29 cellular contexts compared by ENCODE assay signal in genomic region chr1:41350055-41350378, GRCh38. TPM values are rescaled to one million over a fixed set of nuclear protein-coding genes. Genes with fewer than 3 reads are reported as not detected.
"Had no signal": no experiment of that assay in that cellular context is flagged by ENCODE, and none has a peak within 500 bp of the region (broad histone marks: within the 10 kb centered on the region; RNA-seq: fewer than 3 reads in every experiment).

No MANE protein-coding gene starts in this region.

- DNase-seq: activated CD4-positive, alpha-beta T cell treated with anti-CD3 and anti-CD28 coated beads for 48 hours; activated CD4-positive, alpha-beta T cell treated with anti-CD3 and anti-CD28 coated beads, Interleukin-2, amount 50 U/mL, for 48 hours; activated gamma-delta T cell; activated naive CD4-positive, alpha-beta T cell treated with anti-CD3 and anti-CD28 coated beads, Interleukin-2, amount 10 ng/mL, durations not matched to agents 7 days and 5 days; activated naive CD8-positive, alpha-beta T cell treated with anti-CD3 and anti-CD28 coated beads, Interleukin-2, amount 10 ng/mL, durations not matched to agents 7 days and 5 days; cortex of kidney; effector memory CD8-positive, alpha-beta T cell; erythroblast; gastrocnemius medialis; glutamatergic neuron; left ventricle myocardium superior; mammary epithelial cell; naive B cell; stimulated activated CD4-positive, alpha-beta T cell treated with anti-CD3 and anti-CD28 coated beads, Interleukin-12 subunit alpha, Interleukin-12 subunit beta, amount 100 ng/mL, for 4 hours; stimulated activated CD4-positive, alpha-beta T cell treated with anti-CD3 and anti-CD28 coated beads, Interleukin-4, amount 100 ng/mL, for 1 hour; stimulated activated naive CD8-positive, alpha-beta T cell treated with anti-CD3 and anti-CD28 coated beads, Interleukin-15, Interleukin-2, amounts not matched to agents 100 U/mL and 50 U/mL, for 24 hours; T-helper 9 cell had no signal

- H3K27me3 ChIP-seq: ascending aorta, gastrocnemius medialis, vagina had no signal

- H3K4me3 ChIP-seq: ascending aorta, cardiac muscle cell, gastrocnemius medialis, skin epidermis, thoracic aorta, vagina had no signal

- H3K27ac ChIP-seq: ascending aorta, cardiac muscle cell, gastrocnemius medialis, skin epidermis, thoracic aorta, vagina, VCaP had no signal

- H3K9me3 ChIP-seq: ascending aorta, gastrocnemius medialis, thoracic aorta, vagina had no signal

- ATAC-seq: activated CD4-positive, CD25-positive, alpha-beta regulatory T cell treated with anti-CD3 and anti-CD28 coated beads, Interleukin-2, amount 50 U/mL, for 24 hours; effector memory CD8-positive, alpha-beta T cell; gastrocnemius medialis; left ventricle myocardium superior; sciatic nerve; stimulated activated naive CD8-positive, alpha-beta T cell treated with anti-CD3 and anti-CD28 coated beads, Interleukin-15, Interleukin-2, amounts not matched to agents 100 U/mL and 50 U/mL, for 24 hours had no signal

- H3K4me1 ChIP-seq: ascending aorta, gastrocnemius medialis, vagina had no signal

- FAIRE-seq: islet of Langerhans, TTC549 had no signal

- H3K36me3 ChIP-seq: ascending aorta, cardiac muscle cell, gastrocnemius medialis, thoracic aorta, vagina had no signal

RNA-seq across cellular contexts. Expression of gene FOXO6, which starts 11.2 kb away (rescaled TPM):
- total RNA-seq: activated naive CD8-positive, alpha-beta T cell treated with anti-CD3 and anti-CD28 coated beads, Interleukin-2, amount 10 ng/mL, durations not matched to agents 7 days and 5 days; osteoblast; T-helper 1 cell treated with Interleukin-12 subunit alpha and Interleukin-12 subunit beta and Interleukin-4 antibody, amounts not matched to agents 30 ng/mL and 1 ng/mL, for 36 hours had no signal
- polyA plus RNA-seq: mammary epithelial cell had no signal
